Comparison of ENCODE assay signal across 30 cellular contexts in genomic region chr12:9692909-9693308, GRCh38. TPM values are rescaled to one million over a fixed set of nuclear protein-coding genes. Genes with fewer than 3 reads are reported as not detected.
DNase-seq lines count a peak whose midpoint lies in the region; ATAC-seq and TF ChIP-seq lines count a peak whose summit lies in the region.
"Had no signal": no experiment of that assay in that cellular context is flagged by ENCODE, and none has a peak within 500 bp of the region (broad histone marks: within the 10 kb centered on the region; RNA-seq: fewer than 3 reads in every experiment).

No MANE protein-coding gene starts in this region.

- no peak for DNase-seq in activated naive CD4-positive, alpha-beta T cell treated with anti-CD3 and anti-CD28 coated beads, Interleukin-2, amount 10 ng/mL, durations not matched to agents 7 days and 5 days
- no peak for DNase-seq in activated naive CD4-positive, alpha-beta T cell treated with Interleukin-2 at 50 U/mL for 16 hours
- DNase-seq in T-helper 17 cell (no peak), fibroblast of mammary gland (ENCODE audit: low read depth) (peak; percentile 50), CD14-positive monocyte (ENCODE audit: low spot score) (no peak), D341Med (ENCODE audit: low spot score) (no peak), Caco-2 (no peak)
- DNase-seq: activated CD4-positive, alpha-beta T cell treated with anti-CD3 and anti-CD28 coated beads, Interleukin-2, amount 50 U/mL, for 48 hours; activated naive CD4-positive, alpha-beta T cell; DMS 273 treated with DMSO at 0.1 percent for 48 hours; esophagus squamous epithelium; H9; hippocampal formation; NCI-H1092; NCI-H1694 treated with DMSO at 0.1 percent for 48 hours; NCI-H510A treated with DMSO at 0.1 percent for 48 hours; nucleus accumbens; SK-N-SH; stimulated activated CD4-positive, alpha-beta T cell treated with anti-CD3 and anti-CD28 coated beads, Interleukin-4, amount 100 ng/mL, for 4 hours; stimulated activated naive CD4-positive, alpha-beta T cell; T-helper 9 cell had no signal

- no peak for ATAC-seq in T-helper 17 cell
- ATAC-seq: left lobe of liver had no signal

- no peaks in the 10 kb centered on the region for H3K27me3 Mint-ChIP-seq in activated naive CD4-positive, alpha-beta T cell treated with anti-CD3 and anti-CD28 coated beads, Interleukin-2, amount 10 ng/mL, durations not matched to agents 7 days and 5 days
- H3K27me3 Mint-ChIP-seq in T-helper 17 cell, result no peaks in the 10 kb centered on the region
- no peaks in the 10 kb centered on the region for H3K27me3 Mint-ChIP-seq in CD14-positive monocyte (ENCODE audit: low read depth in 3 of 3)
- no peaks in the 10 kb centered on the region for H3K27me3 Mint-ChIP-seq in Caco-2 (ENCODE audit: insufficient read depth, unreplicated experiment)
- H3K27me3 Mint-ChIP-seq: dendritic cell treated with granulocyte-macrophage colony-stimulating factor and Interleukin-4, amounts not matched to agents 40 ng/mL and 50 ng/mL, for 4 days had no signal

- peaks cover 86% of the 10 kb centered on the region for H3K36me3 Mint-ChIP-seq in activated naive CD4-positive, alpha-beta T cell treated with anti-CD3 and anti-CD28 coated beads, Interleukin-2, amount 10 ng/mL, durations not matched to agents 7 days and 5 days
- H3K36me3 Mint-ChIP-seq in T-helper 17 cell (ENCODE audit: low read depth), result peaks cover 10% of the 10 kb centered on the region
- H3K36me3 Mint-ChIP-seq in CD14-positive monocyte, result peaks cover 65 to 74% of the 10 kb centered on the region in 2 donors
- H3K36me3 Mint-ChIP-seq in Caco-2 (ENCODE audit: insufficient read depth, unreplicated experiment), result peaks cover 13% of the 10 kb centered on the region

- H3K27me3 ChIP-seq in Caco-2 (replicated peaks; ENCODE audit: control insufficient read depth, insufficient read depth, low read length), result no peaks in the 10 kb centered on the region
- H3K27me3 ChIP-seq: ascending aorta, esophagus squamous epithelium had no signal

- H3K4me3 Mint-ChIP-seq in activated naive CD4-positive, alpha-beta T cell treated with anti-CD3 and anti-CD28 coated beads, Interleukin-2, amount 10 ng/mL, durations not matched to agents 7 days and 5 days, result no peak overlapping the region
- H3K4me3 Mint-ChIP-seq in T-helper 17 cell (no peak overlapping the region), CD14-positive monocyte (no peak overlapping the region), Caco-2 (ENCODE audit: unreplicated experiment) (no peak overlapping the region)
- H3K4me3 Mint-ChIP-seq: dendritic cell treated with granulocyte-macrophage colony-stimulating factor and Interleukin-4, amounts not matched to agents 40 ng/mL and 50 ng/mL, for 4 days; H9 had no signal

- peaks cover 29% of the 10 kb centered on the region for H3K9me3 ChIP-seq in T-helper 17 cell (ENCODE audit: control insufficient read depth, low read length, poor library complexity, severe bottlenecking)
- H3K9me3 ChIP-seq in Caco-2, result peaks cover 9% of the 10 kb centered on the region; the same call in 1 of the 2 replicates
- H3K9me3 ChIP-seq: ascending aorta had no signal

- no peaks in the 10 kb centered on the region for H3K36me3 ChIP-seq in Caco-2 (ENCODE audit: control insufficient read depth, insufficient read depth, low read length)

- peak overlapping the region; percentile 7 for H3K27ac Mint-ChIP-seq in activated naive CD4-positive, alpha-beta T cell treated with anti-CD3 and anti-CD28 coated beads, Interleukin-2, amount 10 ng/mL, durations not matched to agents 7 days and 5 days
- peak overlapping the region; percentile 84 for H3K27ac Mint-ChIP-seq in T-helper 17 cell
- peak overlapping the region in 1 of 7 donors; percentile 10 for H3K27ac Mint-ChIP-seq in CD14-positive monocyte
- H3K27ac Mint-ChIP-seq in Caco-2 (ENCODE audit: unreplicated experiment), result no peak overlapping the region
- H3K27ac Mint-ChIP-seq: H9 had no signal

- H3K4me1 ChIP-seq in Caco-2, result no peaks in the 10 kb centered on the region
- H3K4me1 ChIP-seq: ascending aorta, esophagus squamous epithelium had no signal

- peaks cover 79% of the 10 kb centered on the region for H3K4me1 Mint-ChIP-seq in activated naive CD4-positive, alpha-beta T cell treated with anti-CD3 and anti-CD28 coated beads, Interleukin-2, amount 10 ng/mL, durations not matched to agents 7 days and 5 days
- H3K4me1 Mint-ChIP-seq in T-helper 17 cell (peaks cover 2% of the 10 kb centered on the region), CD14-positive monocyte (peaks cover 31% of the 10 kb centered on the region), Caco-2 (ENCODE audit: low read depth, unreplicated experiment) (no peaks in the 10 kb centered on the region)
- H3K4me1 Mint-ChIP-seq: H9 had no signal

- BruUV-seq in Caco-2 (replicated peaks; lab: Mats Ljungman, UMichigan), result no TSS peak

- H3K4me3 ChIP-seq in fibroblast of mammary gland (ENCODE audit: control insufficient read depth, low read depth, low read length) (no peak overlapping the region), Caco-2 (ENCODE audit: low read depth, low read length) (no peak overlapping the region)
- H3K4me3 ChIP-seq: ascending aorta, esophagus squamous epithelium had no signal

- intact Hi-C loops in CD14-positive monocyte (cut with micrococcal nuclease), result no loop called here
- intact Hi-C loops in Caco-2 (cut with micrococcal nuclease; ENCODE audit: unreplicated experiment), result no loop called here

- TF ChIP-seq CTCF in fibroblast of mammary gland (conservative IDR thresholded peaks at IDR 0.05; ENCODE audit: control insufficient read depth, insufficient read depth, low read depth, low read length) (no peak), CD14-positive monocyte (IDR thresholded peaks at IDR 0.05) (no peak), Caco-2 (IDR thresholded peaks at IDR 0.05; ENCODE audit: insufficient read depth in 1 of 2, low read depth in 1 of 2, low read length in 1 of 2, severe bottlenecking in 1 of 2, unreplicated experiment in 1 of 2) (no peak)

- H3K9me3 Mint-ChIP-seq in activated naive CD4-positive, alpha-beta T cell treated with anti-CD3 and anti-CD28 coated beads, Interleukin-2, amount 10 ng/mL, durations not matched to agents 7 days and 5 days, result peaks cover 26% of the 10 kb centered on the region
- H3K9me3 Mint-ChIP-seq in CD14-positive monocyte (peaks cover 4 to 18% (median 8%) of the 10 kb centered on the region in 7 donors), Caco-2 (ENCODE audit: unreplicated experiment) (peaks cover 38% of the 10 kb centered on the region)

- POLR2A ChIA-PET in Caco-2 (lab: Charles Lee), result no interaction called here

- CTCF ChIA-PET in activated naive CD4-positive, alpha-beta T cell treated with anti-CD3 and anti-CD28 coated beads, Interleukin-2, amount 10 ng/mL, durations not matched to agents 7 days and 5 days (lab: Charles Lee), result interaction anchor here (1.6 kb wide), 1 partner anchor 15 kb away, joined by 5 read pairs; no protein-coding TSS in a partner anchor
- CTCF ChIA-PET in Caco-2 (lab: Charles Lee), result no interaction called here

RNA-seq across cellular contexts. Expression of gene CLEC2D, which starts 23.4 kb away (rescaled TPM):
- total RNA-seq in T-helper 17 cell (100 to 1,000 TPM; 151 to 173 TPM), Caco-2 (2022) (6.6 and 8.5 TPM in 2 replicates)
- 1 to 10 TPM; 2.5 to 3.9 TPM for polyA plus RNA-seq in CD14-positive monocyte
- total RNA-seq: ascending aorta had no signal

RNA-seq across cellular contexts. Expression of gene CLECL1, which starts 40.0 kb away (rescaled TPM):
- total RNA-seq in T-helper 17 cell (1 to 10 TPM; 1.5 TPM), Caco-2 (2022) (not detected in 2 replicates)
- 10 to 100 TPM; 11.4 to 20.6 TPM for polyA plus RNA-seq in CD14-positive monocyte
- total RNA-seq: ascending aorta, cardiac septum, H9, LHCN-M2, mesenteric fat pad, myocyte, pulmonary artery endothelial cell, temporal lobe had no signal
- polyA plus RNA-seq: SK-N-SH had no signal

Comparison
In these comparisons a context has a peak if more than half of its experiments do, and no peak if none do; other contexts are left out.
1. RNA of gene CLEC2D, which starts 23.4 kb away (total RNA-seq): 151 to 173 TPM in T-helper 17 cell; 6.6 to 8.5 TPM in Caco-2; every median in the first group is over 10 times any median in the second.